29 cellular contexts compared by ENCODE assay signal in the genomic region with DNA sequence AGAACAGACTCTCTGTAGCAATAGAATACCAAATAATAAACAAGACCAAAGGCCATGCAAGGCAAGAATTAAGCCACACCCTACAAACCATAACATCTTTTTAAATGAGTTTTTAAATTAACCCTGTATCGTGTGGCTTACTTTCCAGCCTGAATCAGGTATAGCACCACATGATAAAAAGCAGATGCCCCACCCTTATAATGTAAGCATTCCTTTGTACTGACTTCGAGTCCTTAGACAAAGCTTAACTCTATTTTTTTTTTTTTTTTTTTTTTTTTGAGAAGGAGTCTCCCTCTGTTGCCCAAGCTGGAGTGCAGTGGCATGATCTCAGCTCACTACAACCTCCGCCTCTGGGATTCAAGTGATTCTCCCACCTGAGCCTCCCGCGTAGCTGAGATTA.
"Had no signal": no experiment of that assay in that cellular context is flagged by ENCODE, and none has a peak within 500 bp of the region (broad histone marks: within the 10 kb centered on the region; RNA-seq: fewer than 3 reads in every experiment).

No MANE protein-coding gene starts in this region.

- H3K4me1 ChIP-seq: prostate gland had no signal

- H3K27me3 Mint-ChIP-seq: activated naive CD8-positive, alpha-beta T cell; central memory CD8-positive, alpha-beta T cell; dendritic cell treated with granulocyte-macrophage colony-stimulating factor and Interleukin-4, amounts not matched to agents 40 ng/mL and 50 ng/mL, for 4 days; memory B cell had no signal

- H3K27me3 ChIP-seq: adrenal gland, brain microvascular endothelial cell, pancreas, sigmoid colon, suprapubic skin, tibial artery had no signal

- H3K36me3 Mint-ChIP-seq: activated naive CD8-positive, alpha-beta T cell had no signal

- H3K27ac Mint-ChIP-seq: activated naive CD8-positive, alpha-beta T cell; endodermal cell had no signal

- DNase-seq: activated CD4-positive, alpha-beta T cell treated with anti-CD3 and anti-CD28 coated beads for 4 hours; activated CD4-positive, alpha-beta T cell treated with anti-CD3 and anti-CD28 coated beads, Interleukin-2, amount 50 U/mL, for 48 hours; activated CD4-positive, CD25-positive, alpha-beta regulatory T cell; activated CD8-positive, alpha-beta memory T cell treated with anti-CD3 and anti-CD28 coated beads for 24 hours; activated effector memory CD4-positive, alpha-beta T cell treated with Interleukin-2 at 50 U/mL for 16 hours; activated naive CD4-positive, alpha-beta T cell treated with Interleukin-2 at 50 U/mL for 16 hours; adrenal gland; brain microvascular endothelial cell; endodermal cell; head of caudate nucleus; hippocampal formation; kidney; midbrain; naive thymus-derived CD4-positive, alpha-beta T cell; pancreas; retina; sigmoid colon; stimulated activated CD4-positive, alpha-beta T cell treated with anti-CD3 and anti-CD28 coated beads, Interleukin-15, amount 100 ng/mL, for 24 hours; stimulated activated CD4-positive, alpha-beta T cell treated with anti-CD3 and anti-CD28 coated beads, Interleukin-2, amount 100 ng/mL, for 24 hours; stimulated activated naive CD4-positive, alpha-beta T cell; tibial artery had no signal

- H3K9me3 ChIP-seq: adrenal gland, pancreas, prostate gland, sigmoid colon, suprapubic skin, tibial artery had no signal

- H3K4me2 ChIP-seq: smooth muscle cell had no signal

- H3K36me3 ChIP-seq: adrenal gland, brain microvascular endothelial cell, pancreas, prostate gland, sigmoid colon, suprapubic skin, tibial artery had no signal

- FAIRE-seq: astrocyte, kidney, pancreas had no signal

- ATAC-seq: naive thymus-derived CD4-positive, alpha-beta T cell; pancreas had no signal

- H3K4me3 Mint-ChIP-seq: activated naive CD8-positive, alpha-beta T cell; central memory CD8-positive, alpha-beta T cell; dendritic cell treated with granulocyte-macrophage colony-stimulating factor and Interleukin-4, amounts not matched to agents 40 ng/mL and 50 ng/mL, for 4 days; endodermal cell; memory B cell; naive thymus-derived CD4-positive, alpha-beta T cell had no signal

- H3K9me3 Mint-ChIP-seq: central memory CD8-positive, alpha-beta T cell; dendritic cell treated with granulocyte-macrophage colony-stimulating factor and Interleukin-4, amounts not matched to agents 40 ng/mL and 50 ng/mL, for 4 days; endodermal cell; memory B cell had no signal

- H3K4me3 ChIP-seq: adrenal gland, pancreas, prostate gland, sigmoid colon, smooth muscle cell, suprapubic skin, tibial artery had no signal

- H3K27ac ChIP-seq: adrenal gland, brain microvascular endothelial cell, pancreas, prostate gland, sigmoid colon, suprapubic skin, tibial artery had no signal
